In the genomic region with DNA sequence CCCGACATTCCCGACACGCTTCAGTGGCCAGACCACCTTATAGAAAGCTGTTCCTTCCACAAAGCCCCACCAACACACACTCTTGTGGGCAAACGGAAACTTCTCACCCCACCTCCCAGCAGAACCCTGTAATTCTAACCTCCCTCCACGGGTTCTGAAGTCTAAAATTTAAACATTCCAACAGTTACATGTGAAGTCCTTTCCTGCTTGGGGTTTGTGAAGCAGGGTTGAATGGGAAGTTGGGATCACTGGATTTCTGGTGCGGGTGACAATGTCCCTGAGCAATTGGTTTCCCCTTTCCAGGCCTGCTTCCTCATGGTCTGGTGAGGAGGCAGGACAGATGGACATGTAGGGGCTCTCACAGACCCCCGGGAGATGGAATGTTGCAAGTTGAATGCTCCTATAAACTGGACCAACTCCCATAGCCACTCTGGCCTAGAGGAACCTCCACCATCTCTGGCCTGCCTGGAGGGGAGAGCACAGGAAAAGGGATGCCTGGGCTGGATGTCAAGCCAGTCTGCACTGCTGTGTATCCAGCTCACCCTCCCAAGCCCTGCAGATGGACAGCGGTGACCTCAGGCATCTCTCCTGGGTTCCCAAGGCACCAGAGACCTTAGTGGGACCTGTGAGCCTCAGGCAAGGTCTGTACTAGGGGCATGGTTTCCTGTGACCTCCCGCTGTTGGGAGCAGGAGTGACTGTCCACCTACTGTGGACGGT, we compare ENCODE assay signal across 15 cellular contexts. TPM values are rescaled to one million over a fixed set of nuclear protein-coding genes. Genes with fewer than 3 reads are reported as not detected.
DNase-seq lines count a peak whose midpoint lies in the region; ATAC-seq and TF ChIP-seq lines count a peak whose summit lies in the region.
"Had no signal": no experiment of that assay in that cellular context is flagged by ENCODE, and none has a peak within 500 bp of the region (broad histone marks: within the 10 kb centered on the region; RNA-seq: fewer than 3 reads in every experiment).

No MANE protein-coding gene starts in this region.

- H3K4me3 Mint-ChIP-seq in activated T-helper 17 cell treated with anti-CD3 and anti-CD28 coated beads, Interleukin-2, amount 50 U/mL, for 72 hours = no peak overlapping the region
- H3K4me3 Mint-ChIP-seq in naive thymus-derived CD8-positive, alpha-beta T cell = no peak overlapping the region

- DNase-seq in DMS 273 (lab: John Stamatoyannopoulos, UW; ENCODE audit: unreplicated experiment) (peak; percentile 35), DMS 273 treated with DMSO at 0.1 percent for 48 hours (lab: John Stamatoyannopoulos, UW) (no peak), germinal center (ENCODE audit: low spot score) (no peak), brain microvascular endothelial cell (no peak), GDM1 (lab: John Stamatoyannopoulos, UW) (no peak)
- no peak for DNase-seq in naive thymus-derived CD8-positive, alpha-beta T cell
- DNase-seq: 8988T; activated T-cell treated with anti-CD3 and anti-CD28 coated beads for 4 hours; CD4-positive, CD25-positive, alpha-beta regulatory T cell; KG1; NCI-H1417 treated with DMSO at 0.1 percent for 48 hours; NCI-H345; stimulated activated naive CD4-positive, alpha-beta T cell had no signal

- H3K36me3 ChIP-seq in brain microvascular endothelial cell (replicated peaks) = peaks cover 88% of the 10 kb centered on the region

- TF ChIP-seq POLR2A in GM18951 (IDR thresholded peaks at IDR 0.05; ENCODE audit: extremely low read depth, insufficient read depth, insufficient read length) = peak; percentile 21

- POLR2A ChIA-PET in naive thymus-derived CD8-positive, alpha-beta T cell (lab: Charles Lee) = interaction anchor here (1.1 to 6.0 kb wide), 3 partner anchors 11 to 22 kb away, joined by 3 to 73 read pairs (median 5); a partner anchor contains a TSS

- no peaks in the 10 kb centered on the region for H3K27me3 ChIP-seq in brain microvascular endothelial cell (replicated peaks)

- peaks cover 100% of the 10 kb centered on the region for H3K36me3 Mint-ChIP-seq in activated T-helper 17 cell treated with anti-CD3 and anti-CD28 coated beads, Interleukin-2, amount 50 U/mL, for 72 hours (ENCODE audit: low read depth)
- H3K36me3 Mint-ChIP-seq in naive thymus-derived CD8-positive, alpha-beta T cell = peaks cover 0 to 84% (median 12%) of the 10 kb centered on the region in 3 donors

- no peak for TF ChIP-seq CTCF in brain microvascular endothelial cell (IDR thresholded peaks at IDR 0.05; ENCODE audit: low read depth, low read length, missing control alignments)

- no peak overlapping the region for H3K4me3 ChIP-seq in brain microvascular endothelial cell (ENCODE audit: low read depth, low read length)

- peak overlapping the region; percentile 95 for H3K27ac Mint-ChIP-seq in activated T-helper 17 cell treated with anti-CD3 and anti-CD28 coated beads, Interleukin-2, amount 50 U/mL, for 72 hours
- peak overlapping the region in 8 of 10 donors; percentile 20 to 88 (median 70) for H3K27ac Mint-ChIP-seq in naive thymus-derived CD8-positive, alpha-beta T cell

- in situ Hi-C loops in GM18951 (cut with MboI; ENCODE audit: low sequenced_read_pairs, unreplicated experiment) = no loop called here
- in situ Hi-C loops in brain microvascular endothelial cell (cut with HindIII; ENCODE audit: low pct_ligation_motif_present, low sequenced_read_pairs) = no loop called here

- ATAC-seq in activated T-helper 17 cell treated with anti-CD3 and anti-CD28 coated beads, Interleukin-2, amount 50 U/mL, for 72 hours (replicated peaks) = no peak
- ATAC-seq in naive thymus-derived CD8-positive, alpha-beta T cell = no peak

- no peaks in the 10 kb centered on the region for H3K27me3 Mint-ChIP-seq in activated T-helper 17 cell treated with anti-CD3 and anti-CD28 coated beads, Interleukin-2, amount 50 U/mL, for 72 hours
- H3K27me3 Mint-ChIP-seq in naive thymus-derived CD8-positive, alpha-beta T cell = no peaks in the 10 kb centered on the region
- H3K27me3 Mint-ChIP-seq: CD4-positive, CD25-positive, alpha-beta regulatory T cell had no signal

- H3K27ac ChIP-seq in brain microvascular endothelial cell = no peak overlapping the region

- H3K4me1 Mint-ChIP-seq in activated T-helper 17 cell treated with anti-CD3 and anti-CD28 coated beads, Interleukin-2, amount 50 U/mL, for 72 hours = peaks cover 18% of the 10 kb centered on the region
- H3K4me1 Mint-ChIP-seq in naive thymus-derived CD8-positive, alpha-beta T cell = peaks cover 10 to 44% (median 31%) of the 10 kb centered on the region in 4 donors

- H3K9me3 Mint-ChIP-seq in activated T-helper 17 cell treated with anti-CD3 and anti-CD28 coated beads, Interleukin-2, amount 50 U/mL, for 72 hours = no peaks in the 10 kb centered on the region
- H3K9me3 Mint-ChIP-seq in naive thymus-derived CD8-positive, alpha-beta T cell = no peaks in the 10 kb centered on the region

RNA-seq across cellular contexts. Expression of a gene that starts 11.3 kb away (rescaled TPM):
- total RNA-seq in activated T-helper 17 cell treated with anti-CD3 and anti-CD28 coated beads, Interleukin-2, amount 50 U/mL, for 72 hours = 100 to 1,000 TPM in 1 of 2 donors, 10 to 100 TPM in 1; 73.7 to 129 TPM
- total RNA-seq in naive thymus-derived CD8-positive, alpha-beta T cell = 10 to 100 TPM; 70.2 to 75.1 TPM
- 10 to 100 TPM; 24.0 to 35.6 (median 33.4) TPM for polyA plus RNA-seq in naive thymus-derived CD8-positive, alpha-beta T cell

RNA-seq across cellular contexts. Expression of a gene that starts 11.7 kb away (rescaled TPM):
- 100 to 1,000 TPM in 1 of 2 donors, 10 to 100 TPM in 1; 96.1 to 138 TPM for total RNA-seq in activated T-helper 17 cell treated with anti-CD3 and anti-CD28 coated beads, Interleukin-2, amount 50 U/mL, for 72 hours
- 10 to 100 TPM; 61.7 to 74.6 TPM for total RNA-seq in naive thymus-derived CD8-positive, alpha-beta T cell
- 100 to 1,000 TPM; 151 to 216 (median 170) TPM for polyA plus RNA-seq in naive thymus-derived CD8-positive, alpha-beta T cell

RNA-seq across cellular contexts. Expression of a gene that starts 22.5 kb away (rescaled TPM):
- total RNA-seq in activated T-helper 17 cell treated with anti-CD3 and anti-CD28 coated beads, Interleukin-2, amount 50 U/mL, for 72 hours = 100 to 1,000 TPM; 223 to 410 TPM
- total RNA-seq in naive thymus-derived CD8-positive, alpha-beta T cell = 100 to 1,000 TPM; 165 to 170 TPM
- polyA plus RNA-seq in naive thymus-derived CD8-positive, alpha-beta T cell = 100 to 1,000 TPM; 597 to 712 (median 662) TPM

RNA-seq across cellular contexts. Expression of a gene that starts 41.5 kb away (rescaled TPM):
- total RNA-seq in activated T-helper 17 cell treated with anti-CD3 and anti-CD28 coated beads, Interleukin-2, amount 50 U/mL, for 72 hours = 1 to 10 TPM; 4.3 to 5.4 TPM
- total RNA-seq in naive thymus-derived CD8-positive, alpha-beta T cell = 10 to 100 TPM; 11.5 to 13.8 TPM
- 1 to 10 TPM; 2.0 to 3.9 (median 3.2) TPM for polyA plus RNA-seq in naive thymus-derived CD8-positive, alpha-beta T cell

RNA-seq across cellular contexts. Expression of a gene that starts 41.7 kb away (rescaled TPM):
- total RNA-seq in activated T-helper 17 cell treated with anti-CD3 and anti-CD28 coated beads, Interleukin-2, amount 50 U/mL, for 72 hours = 10 to 100 TPM; 36.8 to 38.9 TPM
- total RNA-seq in naive thymus-derived CD8-positive, alpha-beta T cell = 10 to 100 TPM; 48.6 to 55.2 TPM
- 10 to 100 TPM; 22.9 to 31.3 (median 28.1) TPM for polyA plus RNA-seq in naive thymus-derived CD8-positive, alpha-beta T cell
